8 cellular contexts compared by ENCODE assay signal in genomic region chrX:51802917-51803688, GRCh38. TPM values are rescaled to one million over a fixed set of nuclear protein-coding genes. Genes with fewer than 3 reads are reported as not detected.
DNase-seq lines count a peak whose midpoint lies in the region; ATAC-seq and TF ChIP-seq lines count a peak whose summit lies in the region.

No MANE protein-coding gene starts in this region.

- H3K4me1 ChIP-seq in BE2C (no peaks in the 10 kb centered on the region), stomach (peaks cover 0 to 8% (median 0%) of the 10 kb centered on the region in 4 donors)

- no peaks in the 10 kb centered on the region for H3K36me3 ChIP-seq in BE2C
- no peaks in the 10 kb centered on the region for H3K36me3 ChIP-seq in stomach

- peak overlapping the region; percentile 99 for H3K4me3 Mint-ChIP-seq in activated T-cell treated with anti-CD3 and anti-CD28 coated beads, Interleukin-2, amount 50 U/mL, for 4 hours
- H3K4me3 Mint-ChIP-seq in nephron = peak overlapping the region; percentile 95 to 99 (median 96)

- TF ChIP-seq CTCF in BE2C (IDR thresholded peaks at IDR 0.05; ENCODE audit: low read depth, low read length) (peak; percentile 42), fibroblast of mammary gland (conservative IDR thresholded peaks at IDR 0.05; ENCODE audit: control insufficient read depth, insufficient read depth, low read depth, low read length) (peak; percentile 25), nephron (IDR thresholded peaks at IDR 0.05; ENCODE audit: unreplicated experiment in 3 of 3) (peak in 1 of 3 experiments; percentile 7), stomach (IDR thresholded peaks at IDR 0.05) (no peak)

- peak overlapping the region; percentile 19 to 70 (median 56) for H3K27ac ChIP-seq in stomach

- no peak for TF ChIP-seq EP300 in stomach (IDR thresholded peaks at IDR 0.05)

- H3K27me3 ChIP-seq in BE2C (no peaks in the 10 kb centered on the region), stomach (no peaks in the 10 kb centered on the region)

- H3K9me3 Mint-ChIP-seq in activated T-cell treated with anti-CD3 and anti-CD28 coated beads, Interleukin-2, amount 50 U/mL, for 4 hours = no peaks in the 10 kb centered on the region
- H3K9me3 Mint-ChIP-seq in nephron = peaks cover 9% of the 10 kb centered on the region

- H3K4me3 ChIP-seq in BE2C (ENCODE audit: low read depth, low read length) = peak overlapping the region; percentile 79
- H3K4me3 ChIP-seq in fibroblast of mammary gland (ENCODE audit: control insufficient read depth, low read depth, low read length) = peak overlapping the region; percentile 77
- H3K4me3 ChIP-seq in stomach = peak overlapping the region; percentile 49 to 64 (median 59)

- peak; percentile 95 for ATAC-seq in HG03457 (IDR thresholded peaks at IDR 0.05; ENCODE audit: unreplicated experiment)
- peak; percentile 88 for ATAC-seq in activated T-cell treated with anti-CD3 and anti-CD28 coated beads, Interleukin-2, amount 50 U/mL, for 4 hours

- TF ChIP-seq POLR2A in stomach (IDR thresholded peaks at IDR 0.05) = no peak

- peaks cover 25% of the 10 kb centered on the region for H3K4me1 Mint-ChIP-seq in activated T-cell treated with anti-CD3 and anti-CD28 coated beads, Interleukin-2, amount 50 U/mL, for 4 hours (ENCODE audit: low read depth)
- H3K4me1 Mint-ChIP-seq in nephron = no peaks in the 10 kb centered on the region

- H3K36me3 Mint-ChIP-seq in activated T-cell treated with anti-CD3 and anti-CD28 coated beads, Interleukin-2, amount 50 U/mL, for 4 hours (ENCODE audit: insufficient read depth) = peaks cover 3% of the 10 kb centered on the region
- H3K36me3 Mint-ChIP-seq in nephron (ENCODE audit: low read depth) = peaks cover 21% of the 10 kb centered on the region

- peak; percentile 47 for DNase-seq in BE2C
- DNase-seq in GM19238 (ENCODE audit: insufficient read length, low spot score) = peak; percentile 11
- DNase-seq in NOMO-1 treated with dmso at 0.1 percent for 144 hours (lab: John Stamatoyannopoulos, UW; ENCODE audit: unreplicated experiment) = peak; percentile 27
- peak; percentile 44 for DNase-seq in activated T-cell treated with anti-CD3 and anti-CD28 coated beads, Interleukin-2, amount 50 U/mL, for 4 hours
- DNase-seq in fibroblast of mammary gland (ENCODE audit: low read depth) = peak; percentile 63
- peak; percentile 57 for DNase-seq in stomach

- intact Hi-C loops in stomach (cut with DNase I; ENCODE audit: low total_unique reads) = no loop called here

- no peaks in the 10 kb centered on the region for H3K27me3 Mint-ChIP-seq in activated T-cell treated with anti-CD3 and anti-CD28 coated beads, Interleukin-2, amount 50 U/mL, for 4 hours (ENCODE audit: low read depth)
- peaks cover 14% of the 10 kb centered on the region for H3K27me3 Mint-ChIP-seq in nephron (ENCODE audit: low read depth)

- H3K9me3 ChIP-seq in BE2C = no peaks in the 10 kb centered on the region
- H3K9me3 ChIP-seq in stomach = no peaks in the 10 kb centered on the region

- WGBS in stomach, 5 donors = 0 to 21% (median 4%) methylated on average over 18 to 26 of the region's 26 CpGs

- H3K27ac Mint-ChIP-seq in nephron = peak overlapping the region; percentile 39 to 96 (median 94)

RNA-seq across cellular contexts. Expression of gene GSPT2, which starts 59.9 kb away (rescaled TPM):
- polyA plus RNA-seq in BE2C (2012; ENCODE audit: insufficient read depth, insufficient read length, low read depth) = 27.6 TPM
- 1 to 10 TPM; 7.8 to 8.2 (median 8.2) TPM for total RNA-seq in activated T-cell treated with anti-CD3 and anti-CD28 coated beads, Interleukin-2, amount 50 U/mL, for 4 hours
- total RNA-seq in stomach = 10 to 100 TPM in 1 of 5 donors, 1 to 10 TPM in 3, not detected in 1; 3.5 to 13.6 (median 5.1) TPM
- polyA plus RNA-seq in stomach = 1 to 10 TPM; 2.9 to 3.1 (median 3.0) TPM

Comparison
In these comparisons a context has a peak if more than half of its experiments do, and no peak if none do; other contexts are left out.
1. Peak in every context shown above with its lines: DNase-seq, ATAC-seq, H3K4me3 ChIP-seq and H3K27ac ChIP-seq.
2. DNase-seq: peak in every context shown above with its lines; median percentile 63 in fibroblast of mammary gland; 57 in stomach; 47 in BE2C; 44 in activated T-cell treated with anti-CD3 and anti-CD28 coated beads, Interleukin-2, amount 50 U/mL, for 4 hours; 27 in NOMO-1 treated with dmso at 0.1 percent for 144 hours; 11 in GM19238.
3. CTCF ChIP-seq: peak in BE2C (single experiment) and fibroblast of mammary gland (single experiment); none in stomach (0 of 7).